ENCODE assay signal across 13 cellular contexts in the genomic region with DNA sequence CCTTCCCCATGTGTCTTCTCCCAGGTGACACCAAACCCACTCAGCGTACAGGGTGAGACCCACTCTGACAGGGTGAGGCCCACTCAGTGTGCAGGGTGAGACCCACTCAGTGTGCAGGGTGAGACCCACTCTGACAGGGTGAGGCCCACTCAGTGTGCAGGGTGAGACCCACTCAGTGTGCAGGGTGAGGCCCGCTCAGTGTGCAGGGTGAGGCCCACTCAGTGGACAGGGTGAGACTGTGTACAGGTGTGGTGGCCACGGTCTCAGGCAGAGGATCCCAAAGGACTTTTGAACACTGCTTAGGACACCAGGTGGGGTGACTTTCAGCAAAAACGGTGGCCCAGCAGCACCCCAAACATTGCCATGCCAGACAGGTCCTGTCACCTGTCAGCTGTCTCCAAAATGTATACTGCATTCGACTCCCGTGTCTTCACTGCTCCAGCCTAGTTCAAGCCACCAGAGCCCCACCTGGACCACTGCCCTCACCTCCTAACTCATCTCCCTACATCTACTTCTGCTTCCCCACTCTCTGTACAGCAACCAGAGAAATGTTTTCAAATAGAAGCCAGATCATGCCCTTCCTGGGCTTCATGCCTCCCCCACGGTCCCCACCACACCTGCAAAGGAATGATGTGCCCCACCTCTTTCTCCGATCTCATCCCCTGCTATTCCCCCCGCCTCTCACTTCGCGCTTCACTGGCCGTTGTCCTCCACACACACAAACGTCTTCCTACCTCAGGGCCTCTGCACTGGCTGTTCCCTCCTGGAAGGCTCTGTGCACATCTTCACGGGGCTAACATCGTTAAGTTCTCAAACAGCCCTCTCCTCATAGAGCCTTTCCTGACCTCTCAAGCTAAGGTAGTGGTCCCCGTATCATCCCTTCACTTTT. TPM values are rescaled to one million over a fixed set of nuclear protein-coding genes. Genes with fewer than 3 reads are reported as not detected.
DNase-seq lines count a peak whose midpoint lies in the region; ATAC-seq and TF ChIP-seq lines count a peak whose summit lies in the region.
"Had no signal": no experiment of that assay in that cellular context is flagged by ENCODE, and none has a peak within 500 bp of the region (broad histone marks: within the 10 kb centered on the region; RNA-seq: fewer than 3 reads in every experiment).

No MANE protein-coding gene starts in this region.

- H3K4me3 ChIP-seq in H7 (ENCODE audit: insufficient read depth, low read depth, low read length), result no peak overlapping the region
- H3K4me3 ChIP-seq: BLaER1 had no signal

- H3K27me3 ChIP-seq in H7 (ENCODE audit: control insufficient read depth, insufficient read depth, low read length), result 0 out of 2 replicates have a peak, but pooled peaks cover 1% of the 10 kb centered on the region
- H3K27me3 ChIP-seq: BLaER1 had no signal

- DNase-seq in H7 (peak; percentile 33), epithelial cell of prostate (ENCODE audit: low read depth, low spot score) (no peak), nephron progenitor cell (no peak), iPS-NIHi7 (ENCODE audit: extremely low spot score) (no peak), DMS153 (lab: John Stamatoyannopoulos, UW) (no peak), NCI-H2171 treated with DMSO at 0.1 percent for 48 hours (lab: John Stamatoyannopoulos, UW) (no peak)
- DNase-seq: activated CD8-positive, alpha-beta T cell treated with anti-CD3 and anti-CD28 coated beads, Interleukin-2, amount 10 ng/mL, durations not matched to agents 7 days and 5 days; NCI-H226 had no signal

- no peaks in the 10 kb centered on the region for H3K36me3 Mint-ChIP-seq in nephron progenitor cell (ENCODE audit: low read depth)

- H3K27ac ChIP-seq in 22Rv1 (peak overlapping the region; percentile 94), epithelial cell of prostate (peak overlapping the region; percentile 68)
- H3K27ac ChIP-seq: neutrophil had no signal

- peak overlapping the region; percentile 7 for H3K27ac Mint-ChIP-seq in nephron progenitor cell
- H3K27ac Mint-ChIP-seq: activated CD8-positive, alpha-beta T cell treated with anti-CD3 and anti-CD28 coated beads, Interleukin-2, amount 10 ng/mL, durations not matched to agents 7 days and 5 days; dendritic cell treated with granulocyte-macrophage colony-stimulating factor and Interleukin-4, amounts not matched to agents 40 ng/mL and 50 ng/mL, for 4 days had no signal

- H3K9me3 Mint-ChIP-seq in nephron progenitor cell, result no peaks in the 10 kb centered on the region
- H3K9me3 Mint-ChIP-seq: dendritic cell treated with granulocyte-macrophage colony-stimulating factor and Interleukin-4, amounts not matched to agents 40 ng/mL and 50 ng/mL, for 4 days had no signal

- no peak for ATAC-seq in HG02798 (IDR thresholded peaks at IDR 0.05; ENCODE audit: poor library complexity, unreplicated experiment)
- ATAC-seq: activated CD8-positive, alpha-beta T cell treated with anti-CD3 and anti-CD28 coated beads, Interleukin-2, amount 10 ng/mL, durations not matched to agents 7 days and 5 days had no signal

- no peaks in the 10 kb centered on the region for H3K36me3 ChIP-seq in H7 (replicated peaks; ENCODE audit: control insufficient read depth, insufficient read depth, low read length)
- H3K36me3 ChIP-seq: BLaER1, neutrophil had no signal

- TF ChIP-seq CTCF in 22Rv1 (IDR thresholded peaks at IDR 0.05) (no peak), nephron progenitor cell (IDR thresholded peaks at IDR 0.05) (no peak)

- H3K4me3 Mint-ChIP-seq in nephron progenitor cell, result no peak overlapping the region
- H3K4me3 Mint-ChIP-seq: activated CD8-positive, alpha-beta T cell treated with anti-CD3 and anti-CD28 coated beads, Interleukin-2, amount 10 ng/mL, durations not matched to agents 7 days and 5 days; dendritic cell treated with granulocyte-macrophage colony-stimulating factor and Interleukin-4, amounts not matched to agents 40 ng/mL and 50 ng/mL, for 4 days had no signal

- peaks cover 36% of the 10 kb centered on the region for H3K4me1 Mint-ChIP-seq in nephron progenitor cell

- H3K27me3 Mint-ChIP-seq in nephron progenitor cell (ENCODE audit: low read depth, poor library complexity), result peaks cover 17% of the 10 kb centered on the region
- H3K27me3 Mint-ChIP-seq: dendritic cell treated with granulocyte-macrophage colony-stimulating factor and Interleukin-4, amounts not matched to agents 40 ng/mL and 50 ng/mL, for 4 days had no signal

RNA-seq across cellular contexts. Expression of a gene that starts 52.1 kb away (rescaled TPM):
- 43.7 and 57.6 TPM in 2 replicates for total RNA-seq in H7 (2014; rRNA removed; shearing (Covaris generic))
